Comparison of ENCODE assay signal across 13 cellular contexts in genomic region chr3:170021083-170021482, GRCh38. TPM values are rescaled to one million over a fixed set of nuclear protein-coding genes. Genes with fewer than 3 reads are reported as not detected.
DNase-seq lines count a peak whose midpoint lies in the region; ATAC-seq, FAIRE-seq and TF ChIP-seq lines count a peak whose summit lies in the region.
"Had no signal": no experiment of that assay in that cellular context is flagged by ENCODE, and none has a peak within 500 bp of the region (broad histone marks: within the 10 kb centered on the region; RNA-seq: fewer than 3 reads in every experiment).

No MANE protein-coding gene starts in this region.

- H3K36me3 Mint-ChIP-seq in activated CD8-positive, alpha-beta T cell treated with anti-CD3 and anti-CD28 coated beads for 36 hours (ENCODE audit: low read depth), result no peaks in the 10 kb centered on the region
- H3K36me3 Mint-ChIP-seq in activated CD8-positive, alpha-beta T cell treated with anti-CD3 and anti-CD28 coated beads, Interleukin-2, amount 10 ng/mL, durations not matched to agents 7 days and 5 days (ENCODE audit: low read depth), result peaks cover 1% of the 10 kb centered on the region
- peaks cover 0 to 4% (median 0%) of the 10 kb centered on the region in 5 donors for H3K36me3 Mint-ChIP-seq in naive thymus-derived CD4-positive, alpha-beta T cell
- H3K36me3 Mint-ChIP-seq: activated naive CD8-positive, alpha-beta T cell had no signal

- H3K4me1 ChIP-seq in naive thymus-derived CD4-positive, alpha-beta T cell (ENCODE audit: control insufficient read depth in 2 of 2, insufficient read depth in 2 of 2, low read length in 2 of 2), result peaks cover 0 to 9% of the 10 kb centered on the region in 2 donors
- no peaks in the 10 kb centered on the region for H3K4me1 ChIP-seq in kidney (ENCODE audit: control insufficient read depth in 1 of 2, insufficient read depth in 1 of 2, low read depth in 1 of 2, low read length in 2 of 2)
- H3K4me1 ChIP-seq: uterus had no signal

- CTCF ChIA-PET in activated CD8-positive, alpha-beta T cell treated with anti-CD3 and anti-CD28 coated beads for 36 hours (lab: Charles Lee), result interaction anchor here (0.7 to 3.1 kb wide), 6 partner anchors 11 to 260 kb away, joined by 3 to 12 read pairs (median 8); no protein-coding TSS in a partner anchor
- CTCF ChIA-PET in activated CD8-positive, alpha-beta T cell treated with anti-CD3 and anti-CD28 coated beads, Interleukin-2, amount 10 ng/mL, durations not matched to agents 7 days and 5 days (lab: Charles Lee), result interaction anchor here (1.1 to 3.1 kb wide), 7 partner anchors 13 to 158 kb away, joined by 3 to 20 read pairs (median 7); partner anchors contain the start of gene SEC62
- CTCF ChIA-PET in naive thymus-derived CD4-positive, alpha-beta T cell (lab: Charles Lee), result interaction anchor here (0.6 to 2.7 kb wide), 14 partner anchors 8 to 159 kb away, joined by 3 to 10 read pairs (median 3); partner anchors contain the start of gene GPR160

- no peaks in the 10 kb centered on the region for H3K36me3 ChIP-seq in naive thymus-derived CD4-positive, alpha-beta T cell (ENCODE audit: control insufficient read depth in 2 of 3, insufficient read depth in 3 of 3, low read length in 3 of 3)
- H3K36me3 ChIP-seq in kidney (ENCODE audit: control insufficient read depth in 1 of 2, insufficient read depth in 2 of 2, low read length in 2 of 2), result no peaks in the 10 kb centered on the region
- H3K36me3 ChIP-seq: uterus had no signal

- POLR2A ChIA-PET in activated CD8-positive, alpha-beta T cell treated with anti-CD3 and anti-CD28 coated beads for 36 hours (lab: Charles Lee), result interaction anchor here (1.0 to 1.4 kb wide), 2 partner anchors 12 kb away, joined by 3 to 5 read pairs; no protein-coding TSS in a partner anchor
- POLR2A ChIA-PET in activated CD8-positive, alpha-beta T cell treated with anti-CD3 and anti-CD28 coated beads, Interleukin-2, amount 10 ng/mL, durations not matched to agents 7 days and 5 days (lab: Charles Lee), result interaction anchor here (0.6 to 0.7 kb wide), 2 partner anchors 13 to 54 kb away, joined by 3 to 4 read pairs; partner anchors contain the start of gene SEC62
- POLR2A ChIA-PET in naive thymus-derived CD4-positive, alpha-beta T cell (lab: Charles Lee), result interaction anchor here (0.6 to 6.2 kb wide), 15 partner anchors 10 to 254 kb away, joined by 3 to 37 read pairs (median 5); partner anchors contain the start of genes GPR160, MYNN and SEC62

- no peak overlapping the region for H3K4me3 Mint-ChIP-seq in activated CD8-positive, alpha-beta T cell treated with anti-CD3 and anti-CD28 coated beads for 36 hours
- H3K4me3 Mint-ChIP-seq in activated CD8-positive, alpha-beta T cell treated with anti-CD3 and anti-CD28 coated beads, Interleukin-2, amount 10 ng/mL, durations not matched to agents 7 days and 5 days, result no peak overlapping the region
- H3K4me3 Mint-ChIP-seq in naive thymus-derived CD4-positive, alpha-beta T cell, result peak overlapping the region in 7 of 10 donors; percentile 3 to 71 (median 42)
- H3K4me3 Mint-ChIP-seq: activated CD4-positive, alpha-beta memory T cell treated with anti-CD3 and anti-CD28 coated beads, Interleukin-2, amount 10 ng/mL, durations not matched to agents 7 days and 5 days; activated naive CD8-positive, alpha-beta T cell had no signal

- H3K27me3 Mint-ChIP-seq in activated CD8-positive, alpha-beta T cell treated with anti-CD3 and anti-CD28 coated beads for 36 hours, result no peaks in the 10 kb centered on the region
- peaks cover 16% of the 10 kb centered on the region for H3K27me3 Mint-ChIP-seq in activated CD8-positive, alpha-beta T cell treated with anti-CD3 and anti-CD28 coated beads, Interleukin-2, amount 10 ng/mL, durations not matched to agents 7 days and 5 days (ENCODE audit: low read depth)
- peaks cover 0 to 17% (median 0%) of the 10 kb centered on the region in 5 donors for H3K27me3 Mint-ChIP-seq in naive thymus-derived CD4-positive, alpha-beta T cell
- H3K27me3 Mint-ChIP-seq: activated naive CD8-positive, alpha-beta T cell had no signal

- intact Hi-C loops in activated CD8-positive, alpha-beta T cell treated with anti-CD3 and anti-CD28 coated beads for 36 hours (cut with micrococcal nuclease), result no loop called here
- intact Hi-C loops in naive thymus-derived CD4-positive, alpha-beta T cell (cut with micrococcal nuclease), result loop anchor here in 1 of 2 donors (1.0 to 2.0 kb wide), 3 partner anchors 12 to 158 kb away; no protein-coding TSS in a partner anchor
- intact Hi-C loops in kidney (cut with DNase I), result no loop called here

- H3K9me3 ChIP-seq in naive thymus-derived CD4-positive, alpha-beta T cell (ENCODE audit: control insufficient read depth in 2 of 3, low read length in 3 of 3), result no peaks in the 10 kb centered on the region
- H3K9me3 ChIP-seq in kidney (ENCODE audit: control insufficient read depth in 1 of 2, low read length in 2 of 2), result no peaks in the 10 kb centered on the region
- H3K9me3 ChIP-seq: uterus had no signal

- ATAC-seq in activated CD8-positive, alpha-beta T cell treated with anti-CD3 and anti-CD28 coated beads for 36 hours, result peak; percentile 64
- no peak for ATAC-seq in activated CD8-positive, alpha-beta T cell treated with anti-CD3 and anti-CD28 coated beads, Interleukin-2, amount 10 ng/mL, durations not matched to agents 7 days and 5 days
- peak; percentile 61 for ATAC-seq in naive thymus-derived CD4-positive, alpha-beta T cell

- H3K27ac Mint-ChIP-seq in activated CD8-positive, alpha-beta T cell treated with anti-CD3 and anti-CD28 coated beads for 36 hours, result no peak overlapping the region
- no peak overlapping the region for H3K27ac Mint-ChIP-seq in activated CD8-positive, alpha-beta T cell treated with anti-CD3 and anti-CD28 coated beads, Interleukin-2, amount 10 ng/mL, durations not matched to agents 7 days and 5 days
- peak overlapping the region in 8 of 9 donors; percentile 18 to 92 (median 73) for H3K27ac Mint-ChIP-seq in naive thymus-derived CD4-positive, alpha-beta T cell
- H3K27ac Mint-ChIP-seq: activated CD4-positive, alpha-beta memory T cell treated with anti-CD3 and anti-CD28 coated beads, Interleukin-2, amount 10 ng/mL, durations not matched to agents 7 days and 5 days; activated naive CD8-positive, alpha-beta T cell had no signal

- peak; percentile 41 for TF ChIP-seq CTCF in activated CD8-positive, alpha-beta T cell treated with anti-CD3 and anti-CD28 coated beads for 36 hours (IDR thresholded peaks at IDR 0.05)
- TF ChIP-seq CTCF in astrocyte of the cerebellum (IDR thresholded peaks at IDR 0.05; ENCODE audit: low read depth, low read length, missing control alignments) (peak; percentile 10), kidney (IDR thresholded peaks at IDR 0.05; ENCODE audit: borderline replicate concordance, extremely low read depth, insufficient read depth) (no peak)

- H3K4me1 Mint-ChIP-seq in activated CD8-positive, alpha-beta T cell treated with anti-CD3 and anti-CD28 coated beads for 36 hours (ENCODE audit: low read depth), result peaks cover 2% of the 10 kb centered on the region
- peaks cover 8% of the 10 kb centered on the region for H3K4me1 Mint-ChIP-seq in activated CD8-positive, alpha-beta T cell treated with anti-CD3 and anti-CD28 coated beads, Interleukin-2, amount 10 ng/mL, durations not matched to agents 7 days and 5 days (ENCODE audit: low read depth)
- H3K4me1 Mint-ChIP-seq in naive thymus-derived CD4-positive, alpha-beta T cell, result peaks cover 10 to 64% (median 30%) of the 10 kb centered on the region in 7 donors

- H3K9me3 Mint-ChIP-seq in activated CD8-positive, alpha-beta T cell treated with anti-CD3 and anti-CD28 coated beads for 36 hours, result no peaks in the 10 kb centered on the region
- H3K9me3 Mint-ChIP-seq in activated CD8-positive, alpha-beta T cell treated with anti-CD3 and anti-CD28 coated beads, Interleukin-2, amount 10 ng/mL, durations not matched to agents 7 days and 5 days (ENCODE audit: insufficient read depth), result no peaks in the 10 kb centered on the region
- H3K9me3 Mint-ChIP-seq in naive thymus-derived CD4-positive, alpha-beta T cell, result peaks cover 0 to 2% (median 0%) of the 10 kb centered on the region in 11 donors
- H3K9me3 Mint-ChIP-seq: activated CD4-positive, alpha-beta memory T cell treated with anti-CD3 and anti-CD28 coated beads, Interleukin-2, amount 10 ng/mL, durations not matched to agents 7 days and 5 days had no signal

- no peak for FAIRE-seq in kidney (lab: Jason Lieb, UNC)

- DNase-seq in activated CD8-positive, alpha-beta T cell treated with anti-CD3 and anti-CD28 coated beads for 36 hours, result no peak
- no peak for DNase-seq in activated CD8-positive, alpha-beta T cell treated with anti-CD3 and anti-CD28 coated beads, Interleukin-2, amount 10 ng/mL, durations not matched to agents 7 days and 5 days
- DNase-seq in HCEC 1CT (peak; percentile 15), astrocyte of the cerebellum (ENCODE audit: low read depth) (no peak), H4 (ENCODE audit: low spot score) (no peak), kidney (no peak)
- DNase-seq in naive thymus-derived CD4-positive, alpha-beta T cell, result peak in 6 of 9 donors; percentile 21 to 48 (median 40)
- DNase-seq in activated CD4-positive, alpha-beta T cell treated with anti-CD3 and anti-CD28 coated beads, Interleukin-2, amount 50 U/mL, for 4 hours, result no peak
- DNase-seq: activated CD4-positive, alpha-beta memory T cell treated with anti-CD3 and anti-CD28 coated beads, Interleukin-2, amount 10 ng/mL, durations not matched to agents 7 days and 5 days; NCI-H748 treated with DMSO at 0.1 percent for 48 hours; occipital lobe; uterus had no signal

- H3K4me3 ChIP-seq in astrocyte of the cerebellum (ENCODE audit: low read depth, low read length) (no peak overlapping the region), kidney (ENCODE audit: low read length in 2 of 2) (no peak overlapping the region)
- H3K4me3 ChIP-seq in naive thymus-derived CD4-positive, alpha-beta T cell (ENCODE audit: low read length), result no peak overlapping the region
- H3K4me3 ChIP-seq: uterus had no signal

- H3K9ac ChIP-seq in kidney (ENCODE audit: low read length in 2 of 2), result no peak overlapping the region

- H3K27ac ChIP-seq in naive thymus-derived CD4-positive, alpha-beta T cell (ENCODE audit: low read depth, low read length), result no peak overlapping the region
- no peak overlapping the region for H3K27ac ChIP-seq in kidney (ENCODE audit: low read depth in 2 of 2, low read length in 2 of 2)
- H3K27ac ChIP-seq: uterus had no signal

- no peaks in the 10 kb centered on the region for H3K27me3 ChIP-seq in naive thymus-derived CD4-positive, alpha-beta T cell (ENCODE audit: control insufficient read depth in 2 of 2, insufficient read depth in 2 of 2, low read length in 2 of 2)
- H3K27me3 ChIP-seq: uterus had no signal

- in situ Hi-C loops in astrocyte of the cerebellum (cut with HindIII; ENCODE audit: low sequenced_read_pairs), result no loop called here

RNA-seq across cellular contexts. Expression of gene GPR160, which starts 16.7 kb away (rescaled TPM):
- 1 to 10 TPM; 6.2 to 8.2 TPM for total RNA-seq in activated CD8-positive, alpha-beta T cell treated with anti-CD3 and anti-CD28 coated beads for 36 hours
- 1 to 10 TPM; 5.0 to 7.4 TPM for total RNA-seq in activated CD8-positive, alpha-beta T cell treated with anti-CD3 and anti-CD28 coated beads, Interleukin-2, amount 10 ng/mL, durations not matched to agents 7 days and 5 days
- total RNA-seq in naive thymus-derived CD4-positive, alpha-beta T cell, result 10 to 100 TPM in 2 of 5 experiments, 1 to 10 TPM in 3; 6.1 to 44.3 (median 8.7) TPM
- 10 to 100 TPM; 17.1 to 22.8 TPM for polyA plus RNA-seq in naive thymus-derived CD4-positive, alpha-beta T cell
- total RNA-seq in H4 (2014; rRNA removed; shearing (Covaris generic)), result 2.9 and 5.6 TPM in 2 replicates
- total RNA-seq in kidney, result 24.9 TPM
- 23.7 TPM for polyA plus RNA-seq in kidney (ENCODE audit: insufficient read depth, low read depth, low replicate concordance)

RNA-seq across cellular contexts. Expression of gene SEC62, which starts 54.5 kb away (rescaled TPM):
- total RNA-seq in activated CD8-positive, alpha-beta T cell treated with anti-CD3 and anti-CD28 coated beads for 36 hours, result 10 to 100 TPM; 52.5 to 60.2 TPM
- total RNA-seq in activated CD8-positive, alpha-beta T cell treated with anti-CD3 and anti-CD28 coated beads, Interleukin-2, amount 10 ng/mL, durations not matched to agents 7 days and 5 days, result 10 to 100 TPM; 46.5 to 49.9 TPM
- total RNA-seq in naive thymus-derived CD4-positive, alpha-beta T cell, result 100 to 1,000 TPM in 3 of 5 experiments, 10 to 100 TPM in 2; 75.2 to 156 (median 110) TPM
- 100 to 1,000 TPM in 1 of 2 donors, 10 to 100 TPM in 1; 68.1 to 253 TPM for polyA plus RNA-seq in naive thymus-derived CD4-positive, alpha-beta T cell
- 15.2 and 25.7 TPM in 2 replicates for total RNA-seq in H4 (2014; rRNA removed; shearing (Covaris generic))
- 139 TPM for total RNA-seq in kidney
- 131 TPM for polyA plus RNA-seq in kidney (ENCODE audit: insufficient read depth, low read depth, low replicate concordance)

Comparison
In these comparisons a context has a peak if more than half of its experiments do, and no peak if none do; other contexts are left out.
1. DNase-seq: peak in HCEC 1CT (single experiment) and naive thymus-derived CD4-positive, alpha-beta T cell (6 of 9); none in activated CD8-positive, alpha-beta T cell treated with anti-CD3 and anti-CD28 coated beads for 36 hours (single experiment), activated CD8-positive, alpha-beta T cell treated with anti-CD3 and anti-CD28 coated beads, Interleukin-2, amount 10 ng/mL, durations not matched to agents 7 days and 5 days (single experiment), astrocyte of the cerebellum (single experiment), activated CD4-positive, alpha-beta T cell treated with anti-CD3 and anti-CD28 coated beads, Interleukin-2, amount 50 U/mL, for 4 hours (0 of 2), H4 (single experiment) and kidney (single experiment).
2. H3K27ac Mint-ChIP-seq: peak in naive thymus-derived CD4-positive, alpha-beta T cell (8 of 9); none in activated CD8-positive, alpha-beta T cell treated with anti-CD3 and anti-CD28 coated beads for 36 hours (single experiment) and activated CD8-positive, alpha-beta T cell treated with anti-CD3 and anti-CD28 coated beads, Interleukin-2, amount 10 ng/mL, durations not matched to agents 7 days and 5 days (single experiment).
3. H3K4me3 Mint-ChIP-seq: peak in naive thymus-derived CD4-positive, alpha-beta T cell (7 of 10); none in activated CD8-positive, alpha-beta T cell treated with anti-CD3 and anti-CD28 coated beads for 36 hours (single experiment) and activated CD8-positive, alpha-beta T cell treated with anti-CD3 and anti-CD28 coated beads, Interleukin-2, amount 10 ng/mL, durations not matched to agents 7 days and 5 days (single experiment).